In the genomic region with DNA sequence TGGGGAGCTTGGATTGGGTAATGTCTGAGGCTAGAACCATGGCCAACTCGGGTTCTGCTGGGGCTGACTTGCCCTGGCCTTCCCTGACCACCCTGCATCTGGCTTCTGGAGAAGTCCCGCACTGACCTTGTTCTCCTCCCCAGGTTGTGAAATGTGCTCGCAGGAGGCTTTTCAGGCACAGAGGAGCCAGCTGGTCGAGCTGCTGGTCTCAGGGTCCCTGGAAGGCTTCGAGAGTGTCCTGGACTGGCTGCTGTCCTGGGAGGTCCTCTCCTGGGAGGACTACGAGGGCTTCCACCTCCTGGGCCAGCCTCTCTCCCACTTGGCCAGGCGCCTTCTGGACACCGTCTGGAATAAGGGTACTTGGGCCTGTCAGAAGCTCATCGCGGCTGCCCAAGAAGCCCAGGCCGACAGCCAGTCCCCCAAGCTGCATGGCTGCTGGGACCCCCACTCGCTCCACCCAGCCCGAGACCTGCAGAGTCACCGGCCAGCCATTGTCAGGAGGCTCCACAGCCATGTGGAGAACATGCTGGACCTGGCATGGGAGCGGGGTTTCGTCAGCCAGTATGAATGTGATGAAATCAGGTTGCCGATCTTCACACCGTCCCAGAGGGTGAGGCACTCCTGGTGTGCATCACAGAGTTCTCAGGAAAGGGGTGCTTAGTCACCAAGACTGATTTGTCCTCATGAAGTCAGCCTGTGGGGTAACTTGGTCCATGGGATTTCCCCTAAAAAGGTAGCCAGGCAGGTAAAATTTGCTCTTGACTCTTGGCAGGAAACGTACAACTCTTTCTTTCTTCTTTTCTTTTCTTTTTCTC, we compare ENCODE assay signal across 11 cellular contexts. TPM values are rescaled to one million over a fixed set of nuclear protein-coding genes. Genes with fewer than 3 reads are reported as not detected.
DNase-seq lines count a peak whose midpoint lies in the region; ATAC-seq, FAIRE-seq and TF ChIP-seq lines count a peak whose summit lies in the region.
"Had no signal": no experiment of that assay in that cellular context is flagged by ENCODE, and none has a peak within 500 bp of the region (broad histone marks: within the 10 kb centered on the region; RNA-seq: fewer than 3 reads in every experiment).

No MANE protein-coding gene starts in this region.

- 76% methylated on average over 19 of the region's 19 CpGs for WGBS in GM12878 (ENCODE audit: insufficient coverage, insufficient replicate concordance, low lambda C conversion rate, missing lambda C conversion rate)
- 70 to 80% (median 74%) methylated on average over 19 of the region's 19 CpGs for WGBS in psoas muscle, 3 donors

- no peak for TF ChIP-seq CTCF in GM12878 (IDR thresholded peaks at IDR 0.05 in 2 of 3, conservative IDR thresholded peaks at IDR 0.05 in 1 of 3; ENCODE audit: control insufficient read depth in 2 of 3, extremely low read depth in 1 of 3, insufficient read depth in 1 of 3, low read depth in 3 of 3, low read length in 3 of 3)
- TF ChIP-seq CTCF in psoas muscle (IDR thresholded peaks at IDR 0.05) = no peak

- peak overlapping the region; percentile 39 to 99 (median 91) for H3K27ac Mint-ChIP-seq in CD8-positive, alpha-beta memory T cell

- H2AFZ ChIP-seq in GM12878 (ENCODE audit: control insufficient read depth, low read depth, low read length) = no peak overlapping the region

- peak overlapping the region; percentile 65 for H3K4me2 ChIP-seq in GM12878 (ENCODE audit: control insufficient read depth, insufficient read depth)

- H3K36me3 ChIP-seq in CD8-positive, alpha-beta memory T cell (ENCODE audit: insufficient read depth, low read length) = no peaks in the 10 kb centered on the region
- peaks cover 0 to 3% of the 10 kb centered on the region in 2 experiments; a peak in 2 of 4 replicates for H3K36me3 ChIP-seq in GM12878 (ENCODE audit: control insufficient read depth in 2 of 2, insufficient read depth in 2 of 2, low read length in 1 of 2)
- H3K36me3 ChIP-seq in psoas muscle (ENCODE audit: insufficient read depth in 1 of 2, low read depth in 1 of 2) = no peaks in the 10 kb centered on the region
- H3K36me3 ChIP-seq: stomach had no signal

- SMC1A ChIA-PET in GM12878 (lab: Charles Lee; ENCODE audit: uncharacterized antibody, unreplicated experiment) = interaction anchor here (1.0 to 8.3 kb wide), 8 partner anchors 9 to 46 kb away, joined by 3 to 190 read pairs (median 8); partner anchors contain the start of genes CYLD and SNX20

- TF ChIP-seq EP300 in GM12878 (IDR thresholded peaks at IDR 0.05; ENCODE audit: borderline replicate concordance in 1 of 2, control insufficient read depth in 1 of 2, low read depth in 2 of 2, low read length in 2 of 2) = no peak

- peaks cover 3 to 14% (median 9%) of the 10 kb centered on the region in 5 donors for H3K9me3 Mint-ChIP-seq in CD8-positive, alpha-beta memory T cell

- no peak for TF ChIP-seq RAD21 in GM12878 (IDR thresholded peaks at IDR 0.05; ENCODE audit: insufficient read depth, low read depth, low read length)

- DNase-seq in CD8-positive, alpha-beta memory T cell = no peak
- DNase-seq in SKM-1 (lab: John Stamatoyannopoulos, UW; ENCODE audit: unreplicated experiment) (peak; percentile 31), GM12878 (ENCODE audit: low read depth, low spot score) (no peak), psoas muscle (peak in 1 of 2 donors; percentile 61), nucleus accumbens (lab: John Stamatoyannopoulos, UW) (no peak), NCI-H146 (lab: John Stamatoyannopoulos, UW) (no peak), cerebellum (ENCODE audit: low spot score) (no peak)
- DNase-seq: DMS53, NCI-H2227 treated with DMSO at 0.1 percent for 48 hours, stomach had no signal

- ATAC-seq in GM12878 (no peak), psoas muscle (peak; percentile 54 to 82 (median 72)), HG02981 (IDR thresholded peaks at IDR 0.05; ENCODE audit: unreplicated experiment) (no peak)

- H3K79me2 ChIP-seq in GM12878 (ENCODE audit: control insufficient read depth, insufficient read depth, low read length) = peaks cover 54% of the 10 kb centered on the region

- RAD21 ChIA-PET in GM12878 (lab: Charles Lee; ENCODE audit: unreplicated experiment) = interaction anchor here (0.9 to 9.9 kb wide), 6 partner anchors 9 to 349 kb away, joined by 3 to 121 read pairs (median 32); partner anchors contain the start of genes CYLD and SNX20

- intact Hi-C loops in GM12878 (cut with micrococcal nuclease; ENCODE audit: unreplicated experiment) = loop anchor here (2.0 to 5.0 kb wide), 2 partner anchors 43 to 422 kb away; partner anchors contain the start of gene CYLD
- intact Hi-C loops in psoas muscle (cut with DNase I) = loop anchor here in 1 of 2 donors (10.0 kb wide), 1 partner anchor 105 kb away; no protein-coding TSS in a partner anchor

- H3K36me3 Mint-ChIP-seq in CD8-positive, alpha-beta memory T cell = peaks cover 2 to 13% (median 12%) of the 10 kb centered on the region in 3 donors

- H3K4me1 Mint-ChIP-seq in CD8-positive, alpha-beta memory T cell = peaks cover 42 to 62% (median 55%) of the 10 kb centered on the region in 3 donors

- no TSS peak for BruUV-seq in GM12878 (replicated peaks; lab: Mats Ljungman, UMichigan)

- no peak for TF ChIP-seq POLR2A in GM12878 (IDR thresholded peaks at IDR 0.05; ENCODE audit: low read depth, low read length)

- H3K9ac ChIP-seq in GM12878 (ENCODE audit: control insufficient read depth, insufficient read depth, low read length) = no peak overlapping the region

- H3K4me1 ChIP-seq in CD8-positive, alpha-beta memory T cell (ENCODE audit: insufficient read depth, low read length) = peaks cover 47% of the 10 kb centered on the region
- peaks cover 49% of the 10 kb centered on the region for H3K4me1 ChIP-seq in GM12878 (ENCODE audit: control insufficient read depth, insufficient read depth, low read length)
- peaks cover 48% of the 10 kb centered on the region for H3K4me1 ChIP-seq in psoas muscle

- peaks cover 0 to 1% of the 10 kb centered on the region in 2 donors for H3K27me3 Mint-ChIP-seq in CD8-positive, alpha-beta memory T cell

- H4K20me1 ChIP-seq in GM12878 (ENCODE audit: control insufficient read depth, insufficient read depth) = no peaks in the 10 kb centered on the region

- CTCF ChIA-PET in CD8-positive, alpha-beta memory T cell (lab: Charles Lee) = interaction anchor here (1.3 to 8.1 kb wide), 3 partner anchors 32 to 106 kb away, joined by 3 to 51 read pairs (median 5); partner anchors contain the start of gene CYLD
- CTCF ChIA-PET in GM12878 (lab: Yijun Ruan, JAX) = interaction anchor here (1.0 to 9.4 kb wide), 9 partner anchors 17 to 46 kb away, joined by 3 to 86 read pairs (median 9); partner anchors contain the start of gene SNX20

- no peaks in the 10 kb centered on the region for H3K27me3 ChIP-seq in CD8-positive, alpha-beta memory T cell (ENCODE audit: insufficient read depth, low read length, poor library complexity, severe bottlenecking)
- H3K27me3 ChIP-seq in GM12878 (replicated peaks in 1 of 2; ENCODE audit: control insufficient read depth in 2 of 2, insufficient read depth in 2 of 2, low read length in 1 of 2) = no peaks in the 10 kb centered on the region
- H3K27me3 ChIP-seq in psoas muscle (ENCODE audit: insufficient read depth in 3 of 3, low read length in 2 of 3) = no peaks in the 10 kb centered on the region
- H3K27me3 ChIP-seq: stomach had no signal

- peaks cover 9% of the 10 kb centered on the region for H3K9me3 ChIP-seq in CD8-positive, alpha-beta memory T cell (ENCODE audit: low read length)
- H3K9me3 ChIP-seq in GM12878 (replicated peaks; ENCODE audit: control insufficient read depth, insufficient read depth, low read length) (peaks cover 8% of the 10 kb centered on the region), psoas muscle (peaks cover 6% of the 10 kb centered on the region)

- POLR2A ChIA-PET in CD8-positive, alpha-beta memory T cell (lab: Charles Lee) = interaction anchor here (3.7 kb wide), 1 partner anchor 18 kb away, joined by 16 read pairs; the partner anchor contains the start of gene SNX20
- POLR2A ChIA-PET in GM12878 (lab: Charles Lee) = interaction anchor here (1.0 to 8.3 kb wide), 7 partner anchors 9 to 45 kb away, joined by 3 to 104 read pairs (median 8); partner anchors contain the start of gene CYLD

- H3K27ac ChIP-seq in CD8-positive, alpha-beta memory T cell (ENCODE audit: low read depth, low read length) = no peak overlapping the region
- H3K27ac ChIP-seq in GM12878 (ENCODE audit: control insufficient read depth, insufficient read depth) = peak overlapping the region; percentile 67
- H3K27ac ChIP-seq in psoas muscle = peak overlapping the region; percentile 69
- H3K27ac ChIP-seq: stomach had no signal

- in situ Hi-C loops in GM12878 (cut with MboI) = no loop called here

- H3K4me3 ChIP-seq in CD8-positive, alpha-beta memory T cell (ENCODE audit: low read length) = no peak overlapping the region
- H3K4me3 ChIP-seq in GM12878 (no peak overlapping the region), psoas muscle (no peak overlapping the region)
- H3K4me3 ChIP-seq: stomach had no signal

- H3K4me3 Mint-ChIP-seq in CD8-positive, alpha-beta memory T cell = peak overlapping the region; percentile 3 to 95 (median 23)

- peak; percentile 77 for FAIRE-seq in GM12878 (lab: Jason Lieb, UNC)

RNA-seq across cellular contexts. Expression of gene NOD2, which starts 6.1 kb away (rescaled TPM):
- total RNA-seq in CD8-positive, alpha-beta memory T cell = 1 to 10 TPM; 1.8 TPM
- polyA plus RNA-seq in CD8-positive, alpha-beta memory T cell = 1.9 TPM
- 190 and 241 TPM in 2 replicates for total RNA-seq in GM12878 (2013; cell fraction: nucleolus; rRNA removed)
- total RNA-seq in GM12878 (2014; rRNA removed) (9.9 and 13.4 TPM in 2 replicates), GM12878 (2014; rRNA removed; fragmentation: Illumina TruSeq; extraction: Trizol) (5.8 and 6.9 TPM in 2 replicates), GM12878 (2021) (12.8 and 13.3 TPM in 2 replicates), psoas muscle (under 1 TPM; 0.21 to 0.74 (median 0.42) TPM), cerebellum (0.36 TPM)
- 4.5 TPM for polyA plus RNA-seq in GM12878 (2011; ENCODE audit: low read depth)
- polyA plus RNA-seq in GM12878 (2011; rRNA removed) (10.4 and 18.6 TPM in 2 replicates), GM12878 (2014; fragmentation: Illumina TruSeq; extraction: Trizol) (6.6 and 7.6 TPM in 2 replicates), GM12878 (2014; fragmentation: Nextera tagmentation; extraction: Ambion mirVana) (1 to 10 TPM; 1.0 to 1.6 TPM), GM12878 (2014; rRNA removed) (9.9 and 11.6 TPM in 2 replicates), GM12878 (2016; fragmentation: Nextera tagmentation; extraction: Ambion mirVana) (1 to 10 TPM; 4.3 to 4.5 TPM), psoas muscle (under 1 TPM; 0.07 to 0.25 (median 0.21) TPM)
- 24.3 and 24.8 TPM in 2 replicates for polyA plus RNA-seq in GM12878 (2011; cell fraction: cytosol; rRNA removed)
- 58.1 and 59.5 TPM in 2 replicates for polyA plus RNA-seq in GM12878 (2011; cell fraction: nucleus; rRNA removed)
- polyA plus RNA-seq in GM12878 (2012) = 8.1 and 9.0 TPM in 2 replicates
- polyA minus RNA-seq in GM12878 (2011; rRNA and poly(A)+ RNA removed) = 39.9 and 63.9 TPM in 2 replicates
- 13.1 and 17.5 TPM in 2 replicates for polyA minus RNA-seq in GM12878 (2011; cell fraction: cytosol; rRNA and poly(A)+ RNA removed)
- polyA minus RNA-seq in GM12878 (2011; cell fraction: nucleus; rRNA and poly(A)+ RNA removed) = 39.9 and 55.8 TPM in 2 replicates

RNA-seq across cellular contexts. Expression of gene SNX20, which starts 18.4 kb away (rescaled TPM):
- 10 to 100 TPM; 25.0 to 27.8 TPM for total RNA-seq in CD8-positive, alpha-beta memory T cell
- polyA plus RNA-seq in CD8-positive, alpha-beta memory T cell = 61.7 TPM
- 27.1 and 29.2 TPM in 2 replicates for total RNA-seq in GM12878 (2013; cell fraction: nucleolus; rRNA removed)
- total RNA-seq in GM12878 (2014; rRNA removed) = 21.9 and 22.3 TPM in 2 replicates
- total RNA-seq in GM12878 (2014; rRNA removed; fragmentation: Illumina TruSeq; extraction: Trizol) = 20.2 and 21.9 TPM in 2 replicates
- total RNA-seq in GM12878 (2021) = 21.4 and 24.1 TPM in 2 replicates
- polyA plus RNA-seq in GM12878 (2011; ENCODE audit: low read depth) = 8.8 TPM
- polyA plus RNA-seq in GM12878 (2011; rRNA removed) = 24.3 and 30.8 TPM in 2 replicates
- polyA plus RNA-seq in GM12878 (2011; cell fraction: cytosol; rRNA removed) = 28.4 and 32.0 TPM in 2 replicates
- polyA plus RNA-seq in GM12878 (2011; cell fraction: nucleus; rRNA removed) = 25.9 and 28.6 TPM in 2 replicates
- 12.8 and 16.6 TPM in 2 replicates for polyA plus RNA-seq in GM12878 (2012)
- 21.4 and 25.0 TPM in 2 replicates for polyA plus RNA-seq in GM12878 (2014; fragmentation: Illumina TruSeq; extraction: Trizol)
- 1 to 10 TPM; 4.6 to 6.9 TPM for polyA plus RNA-seq in GM12878 (2014; fragmentation: Nextera tagmentation; extraction: Ambion mirVana)
- 23.6 and 26.3 TPM in 2 replicates for polyA plus RNA-seq in GM12878 (2014; rRNA removed)
- 10 to 100 TPM; 18.1 to 22.2 TPM for polyA plus RNA-seq in GM12878 (2016; fragmentation: Nextera tagmentation; extraction: Ambion mirVana)
- polyA minus RNA-seq in GM12878 (2011; rRNA and poly(A)+ RNA removed) = 17.4 and 23.7 TPM in 2 replicates
- 11.6 and 14.7 TPM in 2 replicates for polyA minus RNA-seq in GM12878 (2011; cell fraction: cytosol; rRNA and poly(A)+ RNA removed)
- polyA minus RNA-seq in GM12878 (2011; cell fraction: nucleus; rRNA and poly(A)+ RNA removed) = 9.4 and 13.3 TPM in 2 replicates
- 1 to 10 TPM in 2 of 4 donors, under 1 TPM in 2; 0.78 to 1.8 (median 1.3) TPM for total RNA-seq in psoas muscle
- polyA plus RNA-seq in psoas muscle = 1 to 10 TPM in 2 of 3 donors, under 1 TPM in 1; 0.82 to 2.1 (median 1.1) TPM
- total RNA-seq in cerebellum = not detected

RNA-seq across cellular contexts. Expression of gene CYLD, which starts 42.3 kb away (rescaled TPM):
- 100 to 1,000 TPM; 144 to 152 TPM for total RNA-seq in CD8-positive, alpha-beta memory T cell
- 105 TPM for polyA plus RNA-seq in CD8-positive, alpha-beta memory T cell
- 411 and 416 TPM in 2 replicates for total RNA-seq in GM12878 (2013; cell fraction: nucleolus; rRNA removed)
- total RNA-seq in GM12878 (2014; rRNA removed) (46.6 and 63.5 TPM in 2 replicates), GM12878 (2014; rRNA removed; fragmentation: Illumina TruSeq; extraction: Trizol) (58.5 and 58.7 TPM in 2 replicates), GM12878 (2021) (58.8 and 63.2 TPM in 2 replicates), psoas muscle (100 to 1,000 TPM in 1 of 4 donors, 10 to 100 TPM in 3; 46.9 to 103 (median 61.9) TPM), cerebellum (43.0 TPM)
- 31.6 TPM for polyA plus RNA-seq in GM12878 (2011; ENCODE audit: low read depth)
- polyA plus RNA-seq in GM12878 (2011; rRNA removed) (106 and 150 TPM in 2 replicates), GM12878 (2014; fragmentation: Illumina TruSeq; extraction: Trizol) (51.6 and 60.5 TPM in 2 replicates), GM12878 (2014; fragmentation: Nextera tagmentation; extraction: Ambion mirVana) (10 to 100 TPM; 19.2 to 27.0 TPM), GM12878 (2014; rRNA removed) (26.5 and 31.5 TPM in 2 replicates), GM12878 (2016; fragmentation: Nextera tagmentation; extraction: Ambion mirVana) (10 to 100 TPM; 44.6 to 45.6 TPM), psoas muscle (10 to 100 TPM; 20.1 to 64.1 (median 22.7) TPM)
- 44.6 and 53.8 TPM in 2 replicates for polyA plus RNA-seq in GM12878 (2011; cell fraction: cytosol; rRNA removed)
- polyA plus RNA-seq in GM12878 (2011; cell fraction: nucleus; rRNA removed) = 92.8 and 95.4 TPM in 2 replicates
- 41.1 and 47.6 TPM in 2 replicates for polyA plus RNA-seq in GM12878 (2012)
- 108 and 113 TPM in 2 replicates for polyA minus RNA-seq in GM12878 (2011; rRNA and poly(A)+ RNA removed)
- 38.9 and 51.6 TPM in 2 replicates for polyA minus RNA-seq in GM12878 (2011; cell fraction: cytosol; rRNA and poly(A)+ RNA removed)
- 121 and 158 TPM in 2 replicates for polyA minus RNA-seq in GM12878 (2011; cell fraction: nucleus; rRNA and poly(A)+ RNA removed)

Comparison
In these comparisons a context has a peak if more than half of its experiments do, and no peak if none do; other contexts are left out.
1. ATAC-seq: peak in psoas muscle (4 of 4); none in GM12878 (single experiment) and HG02981 (single experiment).
2. RNA of gene SNX20, which starts 18.4 kb away (total RNA-seq): 25.0 to 27.8 TPM in CD8-positive, alpha-beta memory T cell and 20.2 to 29.2 TPM in GM12878; 0.78 to 1.8 TPM in psoas muscle and not detected in cerebellum (single experiment); every median in the first group is over 4 times any median in the second.